1 cellular context compared by ENCODE assay signal in the genomic region with DNA sequence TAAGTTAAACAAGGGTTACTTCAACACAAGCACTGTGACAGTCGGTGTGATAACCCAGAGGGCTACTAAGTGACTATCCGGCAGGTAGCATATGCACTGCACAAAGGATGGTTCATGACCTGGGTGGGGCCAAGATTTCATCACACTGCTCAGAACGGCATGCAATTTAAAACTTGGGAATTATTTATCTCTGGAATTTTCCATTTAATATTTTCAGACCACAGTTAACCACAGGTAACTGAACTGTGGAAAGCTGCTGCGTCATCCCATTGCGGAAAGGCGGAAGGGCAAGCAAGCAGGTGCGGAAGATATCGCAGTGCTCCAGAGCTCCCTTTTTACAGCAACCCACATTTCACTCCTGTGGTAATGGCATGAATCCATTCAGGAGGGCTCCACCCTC.
TF ChIP-seq lines count a peak whose summit lies in the region.

No MANE protein-coding gene starts in this region.

TF ChIP-seq in K562, 482 proteins besides CTCF, POLR2A, EP300 and RAD21 (continued from another document):
- TF ChIP-seq, protein P1, sequence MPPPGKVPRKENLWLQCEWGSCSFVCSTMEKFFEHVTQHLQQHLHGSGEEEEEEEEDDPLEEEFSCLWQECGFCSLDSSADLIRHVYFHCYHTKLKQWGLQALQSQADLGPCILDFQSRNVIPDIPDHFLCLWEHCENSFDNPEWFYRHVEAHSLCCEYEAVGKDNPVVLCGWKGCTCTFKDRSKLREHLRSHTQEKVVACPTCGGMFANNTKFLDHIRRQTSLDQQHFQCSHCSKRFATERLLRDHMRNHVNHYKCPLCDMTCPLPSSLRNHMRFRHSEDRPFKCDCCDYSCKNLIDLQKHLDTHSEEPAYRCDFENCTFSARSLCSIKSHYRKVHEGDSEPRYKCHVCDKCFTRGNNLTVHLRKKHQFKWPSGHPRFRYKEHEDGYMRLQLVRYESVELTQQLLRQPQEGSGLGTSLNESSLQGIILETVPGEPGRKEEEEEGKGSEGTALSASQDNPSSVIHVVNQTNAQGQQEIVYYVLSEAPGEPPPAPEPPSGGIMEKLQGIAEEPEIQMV (tag; conservative IDR thresholded peaks at IDR 0.05; ENCODE audit: low read depth) = no peak
- TF ChIP-seq MTA1 (IDR thresholded peaks at IDR 0.05; ENCODE audit: borderline replicate concordance) (no peak), PTRF (tag; IDR thresholded peaks at IDR 0.05) (no peak), NUFIP1 (IDR thresholded peaks at IDR 0.05; ENCODE audit: partially characterized antibody) (no peak), YBX1 (IDR thresholded peaks at IDR 0.05) (no peak), FOXA1 (IDR thresholded peaks at IDR 0.05; ENCODE audit: borderline replicate concordance) (no peak), ZC3H4 (CRISPR knock-in tag; IDR thresholded peaks at IDR 0.05; ENCODE audit: borderline replicate concordance) (no peak), ZSCAN32 (CRISPR knock-in tag; IDR thresholded peaks at IDR 0.05) (no peak)
- TF ChIP-seq, protein P2, sequence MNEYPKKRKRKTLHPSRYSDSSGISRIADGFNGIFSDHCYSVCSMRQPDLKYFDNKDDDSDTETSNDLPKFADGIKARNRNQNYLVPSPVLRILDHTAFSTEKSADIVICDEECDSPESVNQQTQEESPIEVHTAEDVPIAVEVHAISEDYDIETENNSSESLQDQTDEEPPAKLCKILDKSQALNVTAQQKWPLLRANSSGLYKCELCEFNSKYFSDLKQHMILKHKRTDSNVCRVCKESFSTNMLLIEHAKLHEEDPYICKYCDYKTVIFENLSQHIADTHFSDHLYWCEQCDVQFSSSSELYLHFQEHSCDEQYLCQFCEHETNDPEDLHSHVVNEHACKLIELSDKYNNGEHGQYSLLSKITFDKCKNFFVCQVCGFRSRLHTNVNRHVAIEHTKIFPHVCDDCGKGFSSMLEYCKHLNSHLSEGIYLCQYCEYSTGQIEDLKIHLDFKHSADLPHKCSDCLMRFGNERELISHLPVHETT (CRISPR knock-in tag; conservative IDR thresholded peaks at IDR 0.05 in 1 of 2, IDR thresholded peaks at IDR 0.05 in 1 of 2) = no peak
- TF ChIP-seq, protein P3, sequence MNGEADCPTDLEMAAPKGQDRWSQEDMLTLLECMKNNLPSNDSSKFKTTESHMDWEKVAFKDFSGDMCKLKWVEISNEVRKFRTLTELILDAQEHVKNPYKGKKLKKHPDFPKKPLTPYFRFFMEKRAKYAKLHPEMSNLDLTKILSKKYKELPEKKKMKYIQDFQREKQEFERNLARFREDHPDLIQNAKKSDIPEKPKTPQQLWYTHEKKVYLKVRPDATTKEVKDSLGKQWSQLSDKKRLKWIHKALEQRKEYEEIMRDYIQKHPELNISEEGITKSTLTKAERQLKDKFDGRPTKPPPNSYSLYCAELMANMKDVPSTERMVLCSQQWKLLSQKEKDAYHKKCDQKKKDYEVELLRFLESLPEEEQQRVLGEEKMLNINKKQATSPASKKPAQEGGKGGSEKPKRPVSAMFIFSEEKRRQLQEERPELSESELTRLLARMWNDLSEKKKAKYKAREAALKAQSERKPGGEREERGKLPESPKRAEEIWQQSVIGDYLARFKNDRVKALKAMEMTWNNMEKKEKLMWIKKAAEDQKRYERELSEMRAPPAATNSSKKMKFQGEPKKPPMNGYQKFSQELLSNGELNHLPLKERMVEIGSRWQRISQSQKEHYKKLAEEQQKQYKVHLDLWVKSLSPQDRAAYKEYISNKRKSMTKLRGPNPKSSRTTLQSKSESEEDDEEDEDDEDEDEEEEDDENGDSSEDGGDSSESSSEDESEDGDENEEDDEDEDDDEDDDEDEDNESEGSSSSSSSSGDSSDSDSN (IDR thresholded peaks at IDR 0.05; ENCODE audit: borderline replicate concordance in 1 of 2, low read depth in 2 of 2, low read length in 2 of 2) = no peak
- TF ChIP-seq, protein P4, sequence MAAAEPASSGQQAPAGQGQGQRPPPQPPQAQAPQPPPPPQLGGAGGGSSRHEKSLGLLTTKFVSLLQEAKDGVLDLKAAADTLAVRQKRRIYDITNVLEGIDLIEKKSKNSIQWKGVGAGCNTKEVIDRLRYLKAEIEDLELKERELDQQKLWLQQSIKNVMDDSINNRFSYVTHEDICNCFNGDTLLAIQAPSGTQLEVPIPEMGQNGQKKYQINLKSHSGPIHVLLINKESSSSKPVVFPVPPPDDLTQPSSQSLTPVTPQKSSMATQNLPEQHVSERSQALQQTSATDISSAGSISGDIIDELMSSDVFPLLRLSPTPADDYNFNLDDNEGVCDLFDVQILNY (CRISPR knock-in tag; IDR thresholded peaks at IDR 0.05) = no peak
TF ChIP-seq in K562: peak in this region for 17.
